20 cellular contexts compared by ENCODE assay signal in genomic region chr5:143277536-143277935, GRCh38.
"Had no signal": no experiment of that assay in that cellular context is flagged by ENCODE, and none has a peak within 500 bp of the region (broad histone marks: within the 10 kb centered on the region; RNA-seq: fewer than 3 reads in every experiment).

No MANE protein-coding gene starts in this region.

- H3K9me3 ChIP-seq: SJSA1 had no signal

- H3K27me3 ChIP-seq: SJSA1 had no signal

- DNase-seq: KBM-7, MV-4-11, NCI-H1048, NCI-H1105, NCI-H1417, NCI-H1436 treated with DMSO at 0.1 percent for 48 hours, NCI-H1694, NCI-H187 treated with DMSO at 0.1 percent for 48 hours, NCI-H2029 treated with DMSO at 0.1 percent for 48 hours, NCI-H2171 treated with DMSO at 0.1 percent for 48 hours, NCI-H345, NCI-H524, NCI-H526 treated with DMSO at 0.1 percent for 48 hours, NCI-H748 treated with DMSO at 0.1 percent for 48 hours, Right ventricle myocardium superior, RPMI8226, SIG-M5 had no signal

- H3K4me3 ChIP-seq: SJSA1, SK-N-MC had no signal

- H3K27ac ChIP-seq: HL-60, SJSA1, SK-N-MC had no signal
